ENCODE assay signal across 7 cellular contexts in the genomic region with DNA sequence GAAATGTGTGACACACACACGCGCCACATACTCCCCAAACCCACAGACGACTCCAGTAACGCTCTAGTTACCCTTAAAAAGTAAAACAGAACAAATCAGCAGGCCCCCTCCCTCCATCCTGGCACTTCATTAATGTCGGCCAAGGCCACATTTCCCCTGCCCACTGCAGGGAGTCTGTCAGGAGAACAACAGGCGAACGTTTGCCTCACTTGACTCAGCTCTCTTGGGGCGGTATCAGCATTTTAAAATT. TPM values are rescaled to one million over a fixed set of nuclear protein-coding genes. Genes with fewer than 3 reads are reported as not detected.
A peak's percentile ranks its signal among the peaks of the same experiment; 100 is the strongest.
DNase-seq lines count a peak whose midpoint lies in the region; ATAC-seq, FAIRE-seq and TF ChIP-seq lines count a peak whose summit lies in the region.

No MANE protein-coding gene starts in this region.

- H3K9me3 ChIP-seq in Loucy (ENCODE audit: insufficient read depth, low read depth, low read length) (no peaks in the 10 kb centered on the region), pancreas (no peaks in the 10 kb centered on the region)

- intact Hi-C loops in pancreas (cut with DNase I) = no loop called here

- peak in 1 of 4 donors; percentile 16 for ATAC-seq in pancreas

- peak overlapping the region; percentile 86 for H3K4me2 ChIP-seq in Loucy (ENCODE audit: low read depth, low read length, poor library complexity, severe bottlenecking)

- peak overlapping the region; percentile 72 for H2AFZ ChIP-seq in Loucy (ENCODE audit: low read length)

- peak; percentile 47 for DNase-seq in GM20000 (ENCODE audit: low spot score)
- DNase-seq in epithelial cell of proximal tubule (ENCODE audit: low read depth) = no peak
- peak in 1 of 6 donors; percentile 33 for DNase-seq in pancreas
- DNase-seq in NCI-H2171 treated with DMSO at 0.1 percent for 48 hours (lab: John Stamatoyannopoulos, UW) = no peak
- DNase-seq in GDM1 (lab: John Stamatoyannopoulos, UW) = no peak
- no peak for DNase-seq in NCI-H1694 (lab: John Stamatoyannopoulos, UW)

- peak overlapping the region; percentile 67 for H3K4me3 ChIP-seq in Loucy (ENCODE audit: low read length, poor library complexity, severe bottlenecking)
- H3K4me3 ChIP-seq in epithelial cell of proximal tubule (ENCODE audit: low read depth, low read length) = peak overlapping the region; percentile 80
- H3K4me3 ChIP-seq in pancreas = peak overlapping the region; percentile 33 to 62 (median 47)

- H3K27me3 ChIP-seq in Loucy (ENCODE audit: insufficient read depth, low read length, poor library complexity, severe bottlenecking) (peaks cover 24% of the 10 kb centered on the region), pancreas (no peaks in the 10 kb centered on the region)

- peak overlapping the region; percentile 86 to 97 (median 89) for H3K27ac ChIP-seq in pancreas

- TF ChIP-seq CTCF in GM20000 (IDR thresholded peaks at IDR 0.05; ENCODE audit: extremely low read depth, missing control alignments) (no peak), Loucy (conservative IDR thresholded peaks at IDR 0.05; ENCODE audit: low read length) (no peak), epithelial cell of proximal tubule (conservative IDR thresholded peaks at IDR 0.05; ENCODE audit: low read depth, low read length) (no peak), pancreas (IDR thresholded peaks at IDR 0.05) (no peak)

- 1% methylated on average over 8 of the region's 8 CpGs for WGBS in pancreas, 2 donors

- no peaks in the 10 kb centered on the region for H3K9me2 ChIP-seq in Loucy (replicated peaks; ENCODE audit: low read depth, low read length)

- no peaks in the 10 kb centered on the region for H4K20me1 ChIP-seq in Loucy (ENCODE audit: insufficient read depth, low read length, poor library complexity, severe bottlenecking)

- no peaks in the 10 kb centered on the region for H3F3A ChIP-seq in Loucy (ENCODE audit: low read depth)

- FAIRE-seq in pancreas (lab: Jason Lieb, UNC) = no peak

- H3K79me2 ChIP-seq in Loucy (ENCODE audit: insufficient read depth, low read length) = no peaks in the 10 kb centered on the region

- H3K36me3 ChIP-seq in Loucy (ENCODE audit: insufficient read depth, low read length) (no peaks in the 10 kb centered on the region), pancreas (no peaks in the 10 kb centered on the region)

- H3K9ac ChIP-seq in Loucy (ENCODE audit: low read depth, low read length, poor library complexity, severe bottlenecking) = no peak overlapping the region

- H3K4me1 ChIP-seq in Loucy (ENCODE audit: insufficient read depth, low read length, poor library complexity, severe bottlenecking) (no peaks in the 10 kb centered on the region), pancreas (peaks cover 5 to 15% (median 10%) of the 10 kb centered on the region in 3 donors)

RNA-seq across cellular contexts. Expression of a gene that starts 0.7 kb away (rescaled TPM):
- 8.5 and 17.0 TPM in 2 replicates for total RNA-seq in epithelial cell of proximal tubule
- total RNA-seq in pancreas = 10 to 100 TPM; 12.1 to 24.2 (median 16.8) TPM
- polyA plus RNA-seq in pancreas = 1 to 10 TPM; 2.2 to 4.3 TPM
